ENCODE assay signal across 2 cellular contexts in the genomic region with DNA sequence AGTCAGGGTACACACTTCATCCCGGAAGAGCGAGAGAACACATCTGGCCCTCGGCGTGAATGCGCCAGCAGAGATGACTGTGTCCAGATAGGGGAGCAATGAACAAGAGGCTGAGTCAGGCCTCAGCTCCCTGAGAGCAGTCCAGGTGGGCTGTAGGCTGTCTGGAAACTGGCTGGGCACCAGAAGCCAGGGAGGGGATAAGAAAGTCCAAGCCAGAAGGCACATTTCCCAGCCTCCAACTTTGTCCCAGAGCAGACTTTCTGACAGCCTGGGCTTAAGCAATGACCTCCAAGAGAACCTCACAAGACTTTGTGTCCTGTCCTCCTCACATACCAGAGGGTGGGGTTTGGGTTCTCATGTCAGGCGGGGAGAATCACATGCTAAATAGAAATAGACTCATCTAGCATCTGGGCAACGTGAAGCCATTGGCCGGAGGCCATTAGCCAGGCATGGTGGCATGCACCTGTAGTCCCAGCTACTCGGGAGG.
TF ChIP-seq lines count a peak whose summit lies in the region.

No MANE protein-coding gene starts in this region.

TF ChIP-seq in GM23338, 12 proteins besides CTCF, POLR2A, EP300 and RAD21:
- TF ChIP-seq, protein P1, sequence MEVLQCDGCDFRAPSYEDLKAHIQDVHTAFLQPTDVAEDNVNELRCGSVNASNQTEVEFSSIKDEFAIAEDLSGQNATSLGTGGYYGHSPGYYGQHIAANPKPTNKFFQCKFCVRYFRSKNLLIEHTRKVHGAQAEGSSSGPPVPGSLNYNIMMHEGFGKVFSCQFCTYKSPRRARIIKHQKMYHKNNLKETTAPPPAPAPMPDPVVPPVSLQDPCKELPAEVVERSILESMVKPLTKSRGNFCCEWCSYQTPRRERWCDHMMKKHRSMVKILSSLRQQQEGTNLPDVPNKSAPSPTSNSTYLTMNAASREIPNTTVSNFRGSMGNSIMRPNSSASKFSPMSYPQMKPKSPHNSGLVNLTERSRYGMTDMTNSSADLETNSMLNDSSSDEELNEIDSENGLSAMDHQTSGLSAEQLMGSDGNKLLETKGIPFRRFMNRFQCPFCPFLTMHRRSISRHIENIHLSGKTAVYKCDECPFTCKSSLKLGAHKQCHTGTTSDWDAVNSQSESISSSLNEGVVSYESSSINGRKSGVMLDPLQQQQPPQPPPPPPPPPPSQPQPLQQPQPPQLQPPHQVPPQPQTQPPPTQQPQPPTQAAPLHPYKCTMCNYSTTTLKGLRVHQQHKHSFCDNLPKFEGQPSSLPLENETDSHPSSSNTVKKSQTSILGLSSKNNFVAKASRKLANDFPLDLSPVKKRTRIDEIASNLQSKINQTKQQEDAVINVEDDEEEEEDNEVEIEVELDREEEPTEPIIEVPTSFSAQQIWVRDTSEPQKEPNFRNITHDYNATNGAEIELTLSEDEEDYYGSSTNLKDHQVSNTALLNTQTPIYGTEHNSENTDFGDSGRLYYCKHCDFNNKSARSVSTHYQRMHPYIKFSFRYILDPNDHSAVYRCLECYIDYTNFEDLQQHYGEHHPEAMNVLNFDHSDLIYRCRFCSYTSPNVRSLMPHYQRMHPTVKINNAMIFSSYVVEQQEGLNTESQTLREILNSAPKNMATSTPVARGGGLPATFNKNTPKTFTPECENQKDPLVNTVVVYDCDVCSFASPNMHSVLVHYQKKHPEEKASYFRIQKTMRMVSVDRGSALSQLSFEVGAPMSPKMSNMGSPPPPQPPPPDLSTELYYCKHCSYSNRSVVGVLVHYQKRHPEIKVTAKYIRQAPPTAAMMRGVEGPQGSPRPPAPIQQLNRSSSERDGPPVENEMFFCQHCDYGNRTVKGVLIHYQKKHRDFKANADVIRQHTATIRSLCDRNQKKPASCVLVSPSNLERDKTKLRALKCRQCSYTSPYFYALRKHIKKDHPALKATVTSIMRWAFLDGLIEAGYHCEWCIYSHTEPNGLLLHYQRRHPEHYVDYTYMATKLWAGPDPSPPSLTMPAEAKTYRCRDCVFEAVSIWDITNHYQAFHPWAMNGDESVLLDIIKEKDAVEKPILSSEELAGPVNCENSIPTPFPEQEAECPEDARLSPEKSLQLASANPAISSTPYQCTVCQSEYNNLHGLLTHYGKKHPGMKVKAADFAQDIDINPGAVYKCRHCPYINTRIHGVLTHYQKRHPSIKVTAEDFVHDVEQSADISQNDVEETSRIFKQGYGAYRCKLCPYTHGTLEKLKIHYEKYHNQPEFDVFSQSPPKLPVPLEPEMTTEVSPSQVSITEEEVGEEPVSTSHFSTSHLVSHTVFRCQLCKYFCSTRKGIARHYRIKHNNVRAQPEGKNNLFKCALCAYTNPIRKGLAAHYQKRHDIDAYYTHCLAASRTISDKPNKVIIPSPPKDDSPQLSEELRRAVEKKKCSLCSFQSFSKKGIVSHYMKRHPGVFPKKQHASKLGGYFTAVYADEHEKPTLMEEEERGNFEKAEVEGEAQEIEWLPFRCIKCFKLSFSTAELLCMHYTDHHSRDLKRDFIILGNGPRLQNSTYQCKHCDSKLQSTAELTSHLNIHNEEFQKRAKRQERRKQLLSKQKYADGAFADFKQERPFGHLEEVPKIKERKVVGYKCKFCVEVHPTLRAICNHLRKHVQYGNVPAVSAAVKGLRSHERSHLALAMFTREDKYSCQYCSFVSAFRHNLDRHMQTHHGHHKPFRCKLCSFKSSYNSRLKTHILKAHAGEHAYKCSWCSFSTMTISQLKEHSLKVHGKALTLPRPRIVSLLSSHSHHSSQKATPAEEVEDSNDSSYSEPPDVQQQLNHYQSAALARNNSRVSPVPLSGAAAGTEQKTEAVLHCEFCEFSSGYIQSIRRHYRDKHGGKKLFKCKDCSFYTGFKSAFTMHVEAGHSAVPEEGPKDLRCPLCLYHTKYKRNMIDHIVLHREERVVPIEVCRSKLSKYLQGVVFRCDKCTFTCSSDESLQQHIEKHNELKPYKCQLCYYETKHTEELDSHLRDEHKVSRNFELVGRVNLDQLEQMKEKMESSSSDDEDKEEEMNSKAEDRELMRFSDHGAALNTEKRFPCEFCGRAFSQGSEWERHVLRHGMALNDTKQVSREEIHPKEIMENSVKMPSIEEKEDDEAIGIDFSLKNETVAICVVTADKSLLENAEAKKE (CRISPR knock-in tag; IDR thresholded peaks at IDR 0.05) = no peak
- TF ChIP-seq, protein P2, sequence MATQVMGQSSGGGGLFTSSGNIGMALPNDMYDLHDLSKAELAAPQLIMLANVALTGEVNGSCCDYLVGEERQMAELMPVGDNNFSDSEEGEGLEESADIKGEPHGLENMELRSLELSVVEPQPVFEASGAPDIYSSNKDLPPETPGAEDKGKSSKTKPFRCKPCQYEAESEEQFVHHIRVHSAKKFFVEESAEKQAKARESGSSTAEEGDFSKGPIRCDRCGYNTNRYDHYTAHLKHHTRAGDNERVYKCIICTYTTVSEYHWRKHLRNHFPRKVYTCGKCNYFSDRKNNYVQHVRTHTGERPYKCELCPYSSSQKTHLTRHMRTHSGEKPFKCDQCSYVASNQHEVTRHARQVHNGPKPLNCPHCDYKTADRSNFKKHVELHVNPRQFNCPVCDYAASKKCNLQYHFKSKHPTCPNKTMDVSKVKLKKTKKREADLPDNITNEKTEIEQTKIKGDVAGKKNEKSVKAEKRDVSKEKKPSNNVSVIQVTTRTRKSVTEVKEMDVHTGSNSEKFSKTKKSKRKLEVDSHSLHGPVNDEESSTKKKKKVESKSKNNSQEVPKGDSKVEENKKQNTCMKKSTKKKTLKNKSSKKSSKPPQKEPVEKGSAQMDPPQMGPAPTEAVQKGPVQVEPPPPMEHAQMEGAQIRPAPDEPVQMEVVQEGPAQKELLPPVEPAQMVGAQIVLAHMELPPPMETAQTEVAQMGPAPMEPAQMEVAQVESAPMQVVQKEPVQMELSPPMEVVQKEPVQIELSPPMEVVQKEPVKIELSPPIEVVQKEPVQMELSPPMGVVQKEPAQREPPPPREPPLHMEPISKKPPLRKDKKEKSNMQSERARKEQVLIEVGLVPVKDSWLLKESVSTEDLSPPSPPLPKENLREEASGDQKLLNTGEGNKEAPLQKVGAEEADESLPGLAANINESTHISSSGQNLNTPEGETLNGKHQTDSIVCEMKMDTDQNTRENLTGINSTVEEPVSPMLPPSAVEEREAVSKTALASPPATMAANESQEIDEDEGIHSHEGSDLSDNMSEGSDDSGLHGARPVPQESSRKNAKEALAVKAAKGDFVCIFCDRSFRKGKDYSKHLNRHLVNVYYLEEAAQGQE (IDR thresholded peaks at IDR 0.05; ENCODE audit: unreplicated experiment) = no peak
- TF ChIP-seq CREB1 (CRISPR knock-in tag; IDR thresholded peaks at IDR 0.05; ENCODE audit: low read depth) = no peak
- no peak for TF ChIP-seq EZH2phosphoT487 (IDR thresholded peaks at IDR 0.05; ENCODE audit: unreplicated experiment)
- no peak for TF ChIP-seq ZNF114 (CRISPR knock-in tag; IDR thresholded peaks at IDR 0.05)
- TF ChIP-seq EZH2 (IDR thresholded peaks at IDR 0.05; ENCODE audit: low read depth, unreplicated experiment) = no peak
- TF ChIP-seq, protein P3, sequence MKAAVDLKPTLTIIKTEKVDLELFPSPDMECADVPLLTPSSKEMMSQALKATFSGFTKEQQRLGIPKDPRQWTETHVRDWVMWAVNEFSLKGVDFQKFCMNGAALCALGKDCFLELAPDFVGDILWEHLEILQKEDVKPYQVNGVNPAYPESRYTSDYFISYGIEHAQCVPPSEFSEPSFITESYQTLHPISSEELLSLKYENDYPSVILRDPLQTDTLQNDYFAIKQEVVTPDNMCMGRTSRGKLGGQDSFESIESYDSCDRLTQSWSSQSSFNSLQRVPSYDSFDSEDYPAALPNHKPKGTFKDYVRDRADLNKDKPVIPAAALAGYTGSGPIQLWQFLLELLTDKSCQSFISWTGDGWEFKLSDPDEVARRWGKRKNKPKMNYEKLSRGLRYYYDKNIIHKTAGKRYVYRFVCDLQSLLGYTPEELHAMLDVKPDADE (IDR thresholded peaks at IDR 0.05) = no peak
- no peak for TF ChIP-seq JUNB (IDR thresholded peaks at IDR 0.05; ENCODE audit: unreplicated experiment)
- no peak for TF ChIP-seq NANOG (IDR thresholded peaks at IDR 0.05; ENCODE audit: borderline replicate concordance)
- TF ChIP-seq POLR2AphosphoS5 (IDR thresholded peaks at IDR 0.05; ENCODE audit: low read depth) = no peak
TF ChIP-seq in GM23338: peak in this region for 0.

TF ChIP-seq in H1, 55 proteins besides CTCF, POLR2A, EP300 and RAD21 (continued from another document):
- TF ChIP-seq JUND (IDR thresholded peaks at IDR 0.05; ENCODE audit: low read length) = no peak
- no peak for TF ChIP-seq CHD1 (IDR thresholded peaks at IDR 0.05; ENCODE audit: low read depth, low read length)
- no peak for TF ChIP-seq TBP (IDR thresholded peaks at IDR 0.05; ENCODE audit: low read depth, low read length)
- no peak for TF ChIP-seq CEBPB (IDR thresholded peaks at IDR 0.05; ENCODE audit: low read depth, low read length)
- TF ChIP-seq BRCA1 (IDR thresholded peaks at IDR 0.05; ENCODE audit: low read depth, low read length) = no peak
- no peak for TF ChIP-seq RXRA (IDR thresholded peaks at IDR 0.05; ENCODE audit: insufficient read depth, low read depth, low read length)
- TF ChIP-seq JUN (IDR thresholded peaks at IDR 0.05; ENCODE audit: low read depth, low read length) = no peak
- TF ChIP-seq NRF1 (IDR thresholded peaks at IDR 0.05; ENCODE audit: low read depth, low read length) = no peak
- no peak for TF ChIP-seq HDAC2 (IDR thresholded peaks at IDR 0.05; ENCODE audit: borderline replicate concordance in 1 of 2, low read depth in 2 of 2, low read length in 2 of 2)
- no peak for TF ChIP-seq TAF7 (optimal IDR thresholded peaks at IDR 0.05; ENCODE audit: borderline replicate concordance, low read depth, low read length)
- TF ChIP-seq SUZ12 (IDR thresholded peaks at IDR 0.05; ENCODE audit: low read length) = no peak
- no peak for TF ChIP-seq BACH1 (IDR thresholded peaks at IDR 0.05; ENCODE audit: low read length)
- TF ChIP-seq, protein P4, sequence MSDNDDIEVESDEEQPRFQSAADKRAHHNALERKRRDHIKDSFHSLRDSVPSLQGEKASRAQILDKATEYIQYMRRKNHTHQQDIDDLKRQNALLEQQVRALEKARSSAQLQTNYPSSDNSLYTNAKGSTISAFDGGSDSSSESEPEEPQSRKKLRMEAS (IDR thresholded peaks at IDR 0.05) = no peak
